18 cellular contexts compared by ENCODE assay signal in the genomic region with DNA sequence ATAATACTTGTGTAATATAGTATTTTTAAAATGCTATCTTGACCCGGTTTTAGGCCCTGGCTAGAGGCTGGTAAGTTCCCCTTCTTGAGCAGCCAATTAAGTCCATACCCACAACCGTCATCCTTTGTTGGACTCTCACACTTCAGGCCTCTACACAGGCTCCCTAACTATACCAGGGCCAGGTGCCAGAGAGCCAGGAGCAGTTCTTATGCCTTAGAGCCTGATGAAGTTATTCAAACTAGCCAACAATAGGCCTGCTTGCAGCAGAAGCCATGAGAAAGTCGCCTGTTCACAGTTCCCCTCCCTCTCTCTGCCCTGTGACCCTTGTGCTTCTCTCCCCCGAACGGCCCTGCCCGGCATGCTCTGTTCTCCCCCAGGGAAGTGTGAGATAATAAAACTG.
"Had no signal": no experiment of that assay in that cellular context is flagged by ENCODE, and none has a peak within 500 bp of the region (broad histone marks: within the 10 kb centered on the region; RNA-seq: fewer than 3 reads in every experiment).

No MANE protein-coding gene starts in this region.

- ATAC-seq: gastrocnemius medialis; left ventricle myocardium superior; naive thymus-derived CD8-positive, alpha-beta T cell; sciatic nerve; stimulated activated memory B cell treated with anti-CD40 and anti-IgM and Interleukin-4, amounts not matched to agents 10 μg/mL and 1 μg/mL and 100 μg/mL, for 72 hours; stimulated activated naive CD8-positive, alpha-beta T cell treated with anti-CD3 and anti-CD28 coated beads, Interleukin-15, Interleukin-2, amounts not matched to agents 100 U/mL and 50 U/mL, for 24 hours had no signal

- H3K4me3 Mint-ChIP-seq: naive thymus-derived CD8-positive, alpha-beta T cell; nephron progenitor cell; stimulated activated memory B cell treated with anti-CD40 and anti-IgM and Interleukin-4, amounts not matched to agents 10 μg/mL and 1 μg/mL and 100 μg/mL, for 72 hours had no signal

- H3K9me3 ChIP-seq: gastrocnemius medialis, lower lobe of right lung, prostate gland, right atrium auricular region had no signal

- H3K4me1 ChIP-seq: gastrocnemius medialis, lower lobe of right lung, right atrium auricular region had no signal

- H3K9me3 Mint-ChIP-seq: nephron progenitor cell; stimulated activated memory B cell treated with anti-CD40 and anti-IgM and Interleukin-4, amounts not matched to agents 10 μg/mL and 1 μg/mL and 100 μg/mL, for 72 hours had no signal

- H3K4me3 ChIP-seq: coronary artery, gastrocnemius medialis, lower lobe of right lung, prostate gland, right atrium auricular region, smooth muscle cell had no signal

- H3K36me3 ChIP-seq: gastrocnemius medialis, lower lobe of right lung, prostate gland, right atrium auricular region had no signal

- H3K27me3 ChIP-seq: gastrocnemius medialis, right atrium auricular region had no signal

- H3K27ac Mint-ChIP-seq: nephron progenitor cell; stimulated activated memory B cell treated with anti-CD40 and anti-IgM and Interleukin-4, amounts not matched to agents 10 μg/mL and 1 μg/mL and 100 μg/mL, for 72 hours had no signal

- H3K4me1 Mint-ChIP-seq: naive thymus-derived CD8-positive, alpha-beta T cell; nephron progenitor cell; stimulated activated memory B cell treated with anti-CD40 and anti-IgM and Interleukin-4, amounts not matched to agents 10 μg/mL and 1 μg/mL and 100 μg/mL, for 72 hours had no signal

- H3K27ac ChIP-seq: coronary artery, gastrocnemius medialis, lower lobe of right lung, prostate gland, right atrium auricular region had no signal

- DNase-seq: foreskin fibroblast; gastrocnemius medialis; head of caudate nucleus; left ventricle myocardium superior; lower lobe of right lung; naive thymus-derived CD8-positive, alpha-beta T cell; nephron progenitor cell; stimulated activated CD4-positive, alpha-beta T cell treated with anti-CD3 and anti-CD28 coated beads, Interleukin-12 subunit alpha, Interleukin-12 subunit beta, amount 100 ng/mL, for 4 hours; stimulated activated CD4-positive, alpha-beta T cell treated with anti-CD3 and anti-CD28 coated beads, Interleukin-2, amount 100 ng/mL, for 24 hours; stimulated activated CD4-positive, alpha-beta T cell treated with anti-CD3 and anti-CD28 coated beads, Interleukin-4, amount 100 ng/mL, for 4 hours; stimulated activated naive CD8-positive, alpha-beta T cell treated with anti-CD3 and anti-CD28 coated beads, Interleukin-15, Interleukin-2, amounts not matched to agents 100 U/mL and 50 U/mL, for 24 hours; trophoblast cell had no signal
